Comparison of ENCODE assay signal across 8 cellular contexts in genomic region chr12:49296034-49296835, GRCh38. TPM values are rescaled to one million over a fixed set of nuclear protein-coding genes. Genes with fewer than 3 reads are reported as not detected.
DNase-seq lines count a peak whose midpoint lies in the region; ATAC-seq, FAIRE-seq and TF ChIP-seq lines count a peak whose summit lies in the region.

No MANE protein-coding gene starts in this region.

- H3K36me3 Mint-ChIP-seq in CD4-positive, alpha-beta T cell (ENCODE audit: low read depth): no peaks in the 10 kb centered on the region

- peaks cover 62% of the 10 kb centered on the region for H3K27me3 Mint-ChIP-seq in CD4-positive, alpha-beta T cell

- H3K4me1 Mint-ChIP-seq in CD4-positive, alpha-beta T cell (ENCODE audit: low read depth): peaks cover 23% of the 10 kb centered on the region

- H3K36me3 ChIP-seq in bronchial epithelial cell (ENCODE audit: control insufficient read depth, insufficient read depth, low read length): no peaks in the 10 kb centered on the region

- TF ChIP-seq POLR2A in lower leg skin (IDR thresholded peaks at IDR 0.05): no peak

- peak; percentile 75 for ATAC-seq in CD4-positive, alpha-beta T cell (ENCODE audit: poor library complexity)
- ATAC-seq in HG03457 (IDR thresholded peaks at IDR 0.05; ENCODE audit: unreplicated experiment): no peak

- CTCF ChIA-PET in CD4-positive, alpha-beta T cell (lab: Charles Lee): interaction anchor here (0.7 to 2.0 kb wide), 6 partner anchors 8 to 51 kb away, joined by 3 to 7 read pairs (median 5); partner anchors contain the start of genes C1QL4 and DNAJC22

- 15 to 21% methylated on average over 36 to 53 of the region's 54 CpGs for WGBS in lower leg skin, 2 donors

- intact Hi-C loops in CD4-positive, alpha-beta T cell (cut with DNase I, micrococcal nuclease): no loop called here
- intact Hi-C loops in lower leg skin (cut with DNase I; ENCODE audit: low total_unique reads): no loop called here

- H3K4me3 ChIP-seq in bronchial epithelial cell (ENCODE audit: low read depth, low read length): no peak overlapping the region
- H3K4me3 ChIP-seq in lower leg skin (ENCODE audit: low read depth, poor library complexity, severe bottlenecking): peak overlapping the region; percentile 1

- DNase-seq in CD4-positive, alpha-beta T cell: peak; percentile 26 to 70 (median 54)
- peak; percentile 97 for DNase-seq in HuH-7.5 (ENCODE audit: low spot score)
- peak; percentile 21 to 38 (median 30) for DNase-seq in activated CD4-positive, CD25-positive, alpha-beta regulatory T cell (lab: John Stamatoyannopoulos, UW)
- peak; percentile 21 for DNase-seq in bronchial epithelial cell (ENCODE audit: low read depth)
- no peak for DNase-seq in lower leg skin (ENCODE audit: low spot score in 2 of 2)
- DNase-seq in stimulated activated CD8-positive, alpha-beta memory T cell treated with anti-CD3 and anti-CD28 coated beads, Interleukin-7, amount 100 ng/mL, for 48 hours (ENCODE audit: extremely low read depth in 1 of 2, low read depth in 1 of 2): peak; percentile 38 to 56
- DNase-seq in putamen (ENCODE audit: low spot score): no peak

- TF ChIP-seq CTCF in CD4-positive, alpha-beta T cell (IDR thresholded peaks at IDR 0.05): peak; percentile 61
- TF ChIP-seq CTCF in bronchial epithelial cell (IDR thresholded peaks at IDR 0.05; ENCODE audit: insufficient read depth, low read length, severe bottlenecking) (peak; percentile 93), lower leg skin (IDR thresholded peaks at IDR 0.05) (no peak)

- H3K9me3 Mint-ChIP-seq in CD4-positive, alpha-beta T cell: no peaks in the 10 kb centered on the region

- peak overlapping the region; percentile 65 for H3K4me3 Mint-ChIP-seq in CD4-positive, alpha-beta T cell

- H3K27ac Mint-ChIP-seq in CD4-positive, alpha-beta T cell: no peak overlapping the region

- peaks cover 59% of the 10 kb centered on the region for H3K27me3 ChIP-seq in CD4-positive, alpha-beta T cell (ENCODE audit: control insufficient read depth, insufficient read depth, low read length)
- peaks cover 38% of the 10 kb centered on the region for H3K27me3 ChIP-seq in bronchial epithelial cell (ENCODE audit: control insufficient read depth, insufficient read depth, low read length)

- no peaks in the 10 kb centered on the region for H3K9me3 ChIP-seq in CD4-positive, alpha-beta T cell (ENCODE audit: control insufficient read depth, low read length)

- POLR2A ChIA-PET in CD4-positive, alpha-beta T cell (lab: Charles Lee): interaction anchor here (0.6 to 1.7 kb wide), 3 partner anchors 46 to 406 kb away, joined by 3 to 6 read pairs (median 3); no protein-coding TSS in a partner anchor

- H3K27ac ChIP-seq in CD4-positive, alpha-beta T cell (ENCODE audit: low read depth, low read length): no peak overlapping the region

- no peak for FAIRE-seq in bronchial epithelial cell (lab: Jason Lieb, UNC)

RNA-seq across cellular contexts. Expression of gene PRPH, which starts 1.3 kb away (rescaled TPM):
- total RNA-seq in CD4-positive, alpha-beta T cell: under 1 TPM in 1 of 2 experiments, not detected in 1; 0.56 TPM
- total RNA-seq in bronchial epithelial cell (0.26 and 0.51 TPM in 2 replicates), lower leg skin (1 to 10 TPM in 1 of 4 donors, under 1 TPM in 2, not detected in 1; 0.19 to 1.4 (median 0.61) TPM)

RNA-seq across cellular contexts. Expression of gene TROAP, which starts 26.8 kb away (rescaled TPM):
- total RNA-seq in CD4-positive, alpha-beta T cell: under 1 TPM; 0.30 to 0.31 TPM
- total RNA-seq in bronchial epithelial cell: 2.6 and 5.2 TPM in 2 replicates
- 10 to 100 TPM in 1 of 4 donors, 1 to 10 TPM in 3; 2.1 to 24.2 (median 6.7) TPM for total RNA-seq in lower leg skin

RNA-seq across cellular contexts. Expression of gene TUBA1C, which starts 31.4 kb away (rescaled TPM):
- total RNA-seq in CD4-positive, alpha-beta T cell: 10 to 100 TPM; 23.4 to 28.9 TPM
- total RNA-seq in bronchial epithelial cell (196 and 466 TPM in 2 replicates), lower leg skin (100 to 1,000 TPM; 211 to 475 (median 280) TPM)

RNA-seq across cellular contexts. Expression of gene C1QL4, which starts 40.8 kb away (rescaled TPM):
- not detected for total RNA-seq in CD4-positive, alpha-beta T cell
- total RNA-seq in bronchial epithelial cell: 0.13 TPM in 1 of 2 replicates, not detected in the other
- total RNA-seq in lower leg skin: 1 to 10 TPM in 2 of 4 donors, under 1 TPM in 1, not detected in 1; 0.62 to 2.5 (median 1.1) TPM

RNA-seq across cellular contexts. Expression of gene DNAJC22, which starts 50.5 kb away (rescaled TPM):
- total RNA-seq in CD4-positive, alpha-beta T cell: not detected
- total RNA-seq in bronchial epithelial cell (0.13 and 0.26 TPM in 2 replicates), lower leg skin (under 1 TPM; 0.21 to 0.52 (median 0.35) TPM)

Comparison
In these comparisons a context has a peak if more than half of its experiments do, and no peak if none do; other contexts are left out.
1. DNase-seq: peak in CD4-positive, alpha-beta T cell (10 of 10), HuH-7.5 (single experiment), activated CD4-positive, CD25-positive, alpha-beta regulatory T cell (4 of 4), bronchial epithelial cell (single experiment) and stimulated activated CD8-positive, alpha-beta memory T cell treated with anti-CD3 and anti-CD28 coated beads, Interleukin-7, amount 100 ng/mL, for 48 hours (2 of 2); none in lower leg skin (0 of 2) and putamen (single experiment).
2. CTCF ChIP-seq: peak in CD4-positive, alpha-beta T cell (single experiment) and bronchial epithelial cell (single experiment); none in lower leg skin (0 of 3).